ENCODE assay signal across 17 cellular contexts in genomic region chr5:75331-76320, GRCh38. TPM values are rescaled to one million over a fixed set of nuclear protein-coding genes. Genes with fewer than 3 reads are reported as not detected.
A peak's percentile ranks its signal among the peaks of the same experiment; 100 is the strongest.
DNase-seq lines count a peak whose midpoint lies in the region; ATAC-seq and TF ChIP-seq lines count a peak whose summit lies in the region.
"Had no signal": no experiment of that assay in that cellular context is flagged by ENCODE, and none has a peak within 500 bp of the region (broad histone marks: within the 10 kb centered on the region; RNA-seq: fewer than 3 reads in every experiment).

No MANE protein-coding gene starts in this region.

- no peaks in the 10 kb centered on the region for H3K4me1 Mint-ChIP-seq in activated CD8-positive, alpha-beta memory T cell treated with anti-CD3 and anti-CD28 coated beads, Interleukin-2, amount 10 ng/mL, durations not matched to agents 7 days and 5 days
- peaks cover 13% of the 10 kb centered on the region for H3K4me1 Mint-ChIP-seq in type B pancreatic cell (ENCODE audit: unreplicated experiment)
- H3K4me1 Mint-ChIP-seq in activated T-cell treated with anti-CD3 and anti-CD28 coated beads, Interleukin-2, amount 50 U/mL, for 4 hours (ENCODE audit: low read depth) = no peaks in the 10 kb centered on the region

- H3K9me3 Mint-ChIP-seq in activated CD8-positive, alpha-beta memory T cell treated with anti-CD3 and anti-CD28 coated beads, Interleukin-2, amount 10 ng/mL, durations not matched to agents 7 days and 5 days (ENCODE audit: low read depth) = no peaks in the 10 kb centered on the region
- no peaks in the 10 kb centered on the region for H3K9me3 Mint-ChIP-seq in type B pancreatic cell
- no peaks in the 10 kb centered on the region for H3K9me3 Mint-ChIP-seq in activated T-cell treated with anti-CD3 and anti-CD28 coated beads, Interleukin-2, amount 50 U/mL, for 4 hours

- DNase-seq in activated CD8-positive, alpha-beta memory T cell treated with anti-CD3 and anti-CD28 coated beads, Interleukin-2, amount 10 ng/mL, durations not matched to agents 7 days and 5 days = peak; percentile 38
- DNase-seq in activated CD8-positive, alpha-beta memory T cell treated with anti-CD3 and anti-CD28 coated beads, Interleukin-2, amount 50 U/mL, for 4 hours = no peak
- DNase-seq in NT2/D1 (ENCODE audit: low read depth, low spot score) (no peak), kidney glomerular epithelial cell (lab: John Stamatoyannopoulos, UW) (peak; percentile 5), type B pancreatic cell (ENCODE audit: extremely low spot score, unreplicated experiment) (peak; percentile 52), activated gamma-delta T cell (lab: John Stamatoyannopoulos, UW) (no peak)
- DNase-seq in activated T-cell treated with anti-CD3 and anti-CD28 coated beads, Interleukin-2, amount 50 U/mL, for 4 hours = no peak
- DNase-seq: Caco-2, MM.1S, NCI-H1105, NCI-H187, NCI-H2171, NCI-H510A, SIG-M5 had no signal

- H3K4me3 ChIP-seq in NT2/D1 (ENCODE audit: insufficient read length, low read depth) = no peak overlapping the region
- H3K4me3 ChIP-seq: GM12878 had no signal

- H3K4me3 Mint-ChIP-seq in activated CD8-positive, alpha-beta memory T cell treated with anti-CD3 and anti-CD28 coated beads, Interleukin-2, amount 10 ng/mL, durations not matched to agents 7 days and 5 days = no peak overlapping the region
- H3K4me3 Mint-ChIP-seq in type B pancreatic cell = no peak overlapping the region
- H3K4me3 Mint-ChIP-seq in activated T-cell treated with anti-CD3 and anti-CD28 coated beads, Interleukin-2, amount 50 U/mL, for 4 hours = no peak overlapping the region

- H3K9me3 ChIP-seq in NT2/D1 (ENCODE audit: insufficient read depth, low read length) = no peaks in the 10 kb centered on the region
- H3K9me3 ChIP-seq: Caco-2 had no signal

- no peaks in the 10 kb centered on the region for H3K36me3 Mint-ChIP-seq in activated CD8-positive, alpha-beta memory T cell treated with anti-CD3 and anti-CD28 coated beads, Interleukin-2, amount 10 ng/mL, durations not matched to agents 7 days and 5 days
- no peaks in the 10 kb centered on the region for H3K36me3 Mint-ChIP-seq in type B pancreatic cell
- no peaks in the 10 kb centered on the region for H3K36me3 Mint-ChIP-seq in activated T-cell treated with anti-CD3 and anti-CD28 coated beads, Interleukin-2, amount 50 U/mL, for 4 hours (ENCODE audit: insufficient read depth)

- no peak for TF ChIP-seq CTCF in type B pancreatic cell (conservative IDR thresholded peaks at IDR 0.05)

- no peaks in the 10 kb centered on the region for H3K27me3 ChIP-seq in NT2/D1 (ENCODE audit: insufficient read depth, insufficient read length)

- H3K36me3 ChIP-seq in NT2/D1 (ENCODE audit: insufficient read depth, insufficient read length, low read length) = no peaks in the 10 kb centered on the region

- peak overlapping the region; percentile 10 for H3K9ac ChIP-seq in NT2/D1 (ENCODE audit: insufficient read length, low read depth)

- H3K27ac Mint-ChIP-seq in activated CD8-positive, alpha-beta memory T cell treated with anti-CD3 and anti-CD28 coated beads, Interleukin-2, amount 10 ng/mL, durations not matched to agents 7 days and 5 days = no peak overlapping the region
- no peak overlapping the region for H3K27ac Mint-ChIP-seq in type B pancreatic cell

- H3K4me1 ChIP-seq in NT2/D1 (ENCODE audit: insufficient read depth, insufficient read length) = peaks cover 8% of the 10 kb centered on the region

- no peak for ATAC-seq in activated CD8-positive, alpha-beta memory T cell treated with anti-CD3 and anti-CD28 coated beads, Interleukin-2, amount 10 ng/mL, durations not matched to agents 7 days and 5 days
- no peak for ATAC-seq in activated T-cell treated with anti-CD3 and anti-CD28 coated beads, Interleukin-2, amount 50 U/mL, for 4 hours
- ATAC-seq in GM19452 (IDR thresholded peaks at IDR 0.05; ENCODE audit: unreplicated experiment) = no peak
- ATAC-seq: GM12878, HepG2 had no signal

- CTCF ChIA-PET in activated CD8-positive, alpha-beta memory T cell treated with anti-CD3 and anti-CD28 coated beads, Interleukin-2, amount 10 ng/mL, durations not matched to agents 7 days and 5 days (lab: Charles Lee) = no interaction called here

- H3K27me3 Mint-ChIP-seq in activated CD8-positive, alpha-beta memory T cell treated with anti-CD3 and anti-CD28 coated beads, Interleukin-2, amount 10 ng/mL, durations not matched to agents 7 days and 5 days = peaks cover 3% of the 10 kb centered on the region
- H3K27me3 Mint-ChIP-seq in type B pancreatic cell = peaks cover 24% of the 10 kb centered on the region
- peaks cover 24% of the 10 kb centered on the region for H3K27me3 Mint-ChIP-seq in activated T-cell treated with anti-CD3 and anti-CD28 coated beads, Interleukin-2, amount 50 U/mL, for 4 hours (ENCODE audit: low read depth)

RNA-seq across cellular contexts. Expression of gene PLEKHG4B, which starts 16.3 kb away (rescaled TPM):
- not detected for total RNA-seq in activated CD8-positive, alpha-beta memory T cell treated with anti-CD3 and anti-CD28 coated beads, Interleukin-2, amount 10 ng/mL, durations not matched to agents 7 days and 5 days
- total RNA-seq in type B pancreatic cell (ENCODE audit: low replicate concordance) = 32.8 and 46.6 TPM in 2 replicates
- total RNA-seq in activated T-cell treated with anti-CD3 and anti-CD28 coated beads, Interleukin-2, amount 50 U/mL, for 4 hours = under 1 TPM; 0.03 to 0.37 (median 0.05) TPM

Comparison
In these comparisons a context has a peak if more than half of its experiments do, and no peak if none do; other contexts are left out.
1. DNase-seq: peak in activated CD8-positive, alpha-beta memory T cell treated with anti-CD3 and anti-CD28 coated beads, Interleukin-2, amount 10 ng/mL, durations not matched to agents 7 days and 5 days (single experiment), kidney glomerular epithelial cell (single experiment) and type B pancreatic cell (single experiment); none in activated CD8-positive, alpha-beta memory T cell treated with anti-CD3 and anti-CD28 coated beads, Interleukin-2, amount 50 U/mL, for 4 hours (single experiment), NT2/D1 (single experiment), activated T-cell treated with anti-CD3 and anti-CD28 coated beads, Interleukin-2, amount 50 U/mL, for 4 hours (single experiment) and activated gamma-delta T cell (single experiment).
2. RNA of gene PLEKHG4B, which starts 16.3 kb away (total RNA-seq): 32.8 to 46.6 TPM in type B pancreatic cell; 0.03 to 0.37 TPM in activated T-cell treated with anti-CD3 and anti-CD28 coated beads, Interleukin-2, amount 50 U/mL, for 4 hours and not detected in activated CD8-positive, alpha-beta memory T cell treated with anti-CD3 and anti-CD28 coated beads, Interleukin-2, amount 10 ng/mL, durations not matched to agents 7 days and 5 days; every median in the first group is over 10 times any median in the second.